In genomic region chr5:64384761-64385160, GRCh38 we compare ENCODE assay signal across 7 cellular contexts.
DNase-seq lines count a peak whose midpoint lies in the region; ATAC-seq and TF ChIP-seq lines count a peak whose summit lies in the region.

No MANE protein-coding gene starts in this region.

- peak; percentile 95 for ATAC-seq in GM18861 (IDR thresholded peaks at IDR 0.05; ENCODE audit: unreplicated experiment)
- ATAC-seq in HG02678 (IDR thresholded peaks at IDR 0.05; ENCODE audit: unreplicated experiment), result peak; percentile 85
- no peak for ATAC-seq in omental fat pad (ENCODE audit: low FRiP score)

- intact Hi-C loops in adrenal gland (cut with DNase I), result no loop called here

- TF ChIP-seq CTCF in omental fat pad (IDR thresholded peaks at IDR 0.05) (no peak), adrenal gland (IDR thresholded peaks at IDR 0.05) (no peak)

- H3K4me3 ChIP-seq in adrenal gland, result no peak overlapping the region

- peaks cover 0 to 5% (median 3%) of the 10 kb centered on the region in 3 donors for H3K9me3 ChIP-seq in adrenal gland (replicated peaks in 1 of 3)

- H3K27ac ChIP-seq in adrenal gland, result no peak overlapping the region

- DNase-seq in NCI-H460 (ENCODE audit: extremely low read depth, low read depth) (peak; percentile 13), iPS-NIHi7 (ENCODE audit: extremely low spot score) (peak; percentile 22), omental fat pad (ENCODE audit: low spot score) (no peak), adrenal gland (no peak)
- DNase-seq in NK-92 treated with Interleukin-12 subunit alpha and Interleukin-12 subunit beta, amount 100 ng/mL, for 24 hours (lab: John Stamatoyannopoulos, UW), result no peak

- no peaks in the 10 kb centered on the region for H3K36me3 ChIP-seq in adrenal gland (replicated peaks in 1 of 2)

- no peak for TF ChIP-seq POLR2A in adrenal gland (IDR thresholded peaks at IDR 0.05)

- H3K27me3 ChIP-seq in adrenal gland, result no peaks in the 10 kb centered on the region

- no peaks in the 10 kb centered on the region for H3K4me1 ChIP-seq in adrenal gland (replicated peaks in 1 of 2)

Comparison
In these comparisons a context has a peak if more than half of its experiments do, and no peak if none do; other contexts are left out.
1. DNase-seq: peak in NCI-H460 (single experiment) and iPS-NIHi7 (single experiment); none in omental fat pad (single experiment), adrenal gland (0 of 7) and NK-92 treated with Interleukin-12 subunit alpha and Interleukin-12 subunit beta, amount 100 ng/mL, for 24 hours (single experiment).